Comparison of ENCODE assay signal across 8 cellular contexts in the genomic region with DNA sequence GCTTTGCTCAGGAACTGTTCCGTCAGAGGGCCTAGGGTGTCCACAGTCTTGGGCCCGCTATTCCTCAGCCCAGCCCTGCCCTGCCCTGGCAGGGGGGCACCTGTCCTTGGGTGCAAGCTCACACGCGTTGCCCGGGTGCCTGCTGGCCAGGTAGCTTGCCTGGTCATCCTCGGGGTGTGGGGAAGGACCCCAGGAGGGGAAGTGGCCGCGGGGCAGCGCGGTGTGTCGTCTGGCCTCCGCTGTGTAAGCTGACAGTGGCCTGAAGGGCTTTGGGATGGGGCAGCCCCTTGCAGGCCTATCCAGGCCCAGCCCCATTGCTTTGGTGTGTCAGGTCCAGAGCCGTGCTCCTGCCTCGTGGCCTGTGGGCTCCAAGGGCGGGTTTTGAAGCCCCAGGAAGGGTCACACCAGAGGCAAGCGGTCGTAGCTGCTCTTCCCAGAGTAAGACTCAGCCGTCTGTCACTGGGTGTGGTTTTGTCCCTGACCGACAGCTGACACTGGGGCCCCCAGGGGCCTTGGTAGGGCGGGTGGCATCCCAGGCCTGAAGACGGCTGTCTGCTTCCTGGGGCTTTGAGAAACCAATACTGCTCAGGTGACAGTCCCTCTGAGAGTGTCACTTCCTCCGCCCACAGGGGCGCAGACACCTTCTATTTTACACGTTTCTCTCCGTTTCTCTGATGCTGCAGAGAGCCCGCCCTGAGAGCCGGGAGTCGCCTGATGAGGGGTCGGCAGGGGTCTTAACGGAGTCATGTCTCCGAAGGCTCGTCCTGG.
DNase-seq lines count a peak whose midpoint lies in the region; ATAC-seq and TF ChIP-seq lines count a peak whose summit lies in the region.

No MANE protein-coding gene starts in this region.

- ATAC-seq in GM21360 (IDR thresholded peaks at IDR 0.05; ENCODE audit: unreplicated experiment) (peak; percentile 76), IMR-90 (ENCODE audit: low read depth) (no peak), right cardiac atrium (peak; percentile 5 to 10), aorta (ENCODE audit: low FRiP score) (no peak)

- peak overlapping the region; percentile 56; the same call in 1 of the 2 replicates for H4K91ac ChIP-seq in IMR-90 (ENCODE audit: insufficient read depth, low read depth, low read length)

- H3K36me3 ChIP-seq in IMR-90 (ENCODE audit: control insufficient read depth, insufficient read depth, low read length) (peaks cover 28% of the 10 kb centered on the region; the same call in 1 of the 2 replicates), aorta (ENCODE audit: control insufficient read depth in 1 of 2, insufficient read depth in 2 of 2, low read length in 1 of 2) (peaks cover 0 to 6% of the 10 kb centered on the region in 2 donors)

- no peak overlapping the region for H3K56ac ChIP-seq in IMR-90 (ENCODE audit: extremely low read depth, insufficient read depth, low read length)

- peak; percentile 18 to 24 for DNase-seq in AML-193 (lab: John Stamatoyannopoulos, UW)
- no peak for DNase-seq in IMR-90
- DNase-seq in activated T-cell treated with anti-CD3 and anti-CD28 coated beads for 48 hours (ENCODE audit: low read depth) = peak; percentile 82
- peak in 2 of 3 donors; percentile 69 for DNase-seq in right cardiac atrium
- DNase-seq in stimulated activated CD8-positive, alpha-beta memory T cell treated with anti-CD3 and anti-CD28 coated beads, Interleukin-15, amount 100 ng/mL, for 48 hours (ENCODE audit: low read depth in 2 of 2) = peak; percentile 83 to 86
- DNase-seq in aorta = no peak
- no peak for DNase-seq in SKM-1 (lab: John Stamatoyannopoulos, UW; ENCODE audit: unreplicated experiment)

- peaks cover 81% of the 10 kb centered on the region for H4K20me1 ChIP-seq in IMR-90 (ENCODE audit: insufficient read depth, low read length)

- H2AFZ ChIP-seq in IMR-90 (replicated peaks; ENCODE audit: low read length, poor library complexity) = peak overlapping the region; percentile 64

- CTCF ChIA-PET in IMR-90 (lab: Yijun Ruan, JAX) = interaction anchor here (1.0 kb wide), 1 partner anchor 12 kb away, joined by 3 read pairs; no protein-coding TSS in a partner anchor

- H2BK15ac ChIP-seq in IMR-90 (ENCODE audit: low read depth, low read length) = no peak overlapping the region

- peak overlapping the region; percentile 52; the same call in 1 of the 2 replicates for H2BK120ac ChIP-seq in IMR-90 (ENCODE audit: low read depth, low read length)

- H3K4me3 ChIP-seq in IMR-90 (ENCODE audit: insufficient read depth, low read depth, low read length) = no peak overlapping the region
- no peak overlapping the region for H3K4me3 ChIP-seq in right cardiac atrium (ENCODE audit: low read length)
- H3K4me3 ChIP-seq in aorta (ENCODE audit: low read length in 2 of 2) = no peak overlapping the region

- no peak for TF ChIP-seq RAD21 in IMR-90 (IDR thresholded peaks at IDR 0.05; ENCODE audit: low read length)

- peak overlapping the region; percentile 57 for H3K9ac ChIP-seq in IMR-90 (ENCODE audit: low read depth, low read length)

- peaks cover 5 to 91% of the 10 kb centered on the region in 2 experiments for H3K79me1 ChIP-seq in IMR-90 (ENCODE audit: low read depth in 1 of 2, low read length in 2 of 2)

- no peaks in the 10 kb centered on the region for H3K27me3 ChIP-seq in IMR-90 (ENCODE audit: control insufficient read depth, insufficient read depth, low read length)
- H3K27me3 ChIP-seq in right cardiac atrium (ENCODE audit: control insufficient read depth, insufficient read depth) = no peaks in the 10 kb centered on the region
- H3K27me3 ChIP-seq in aorta (ENCODE audit: control insufficient read depth in 1 of 2, insufficient read depth in 2 of 2, low read length in 1 of 2) = no peaks in the 10 kb centered on the region

- no peak overlapping the region for H3K18ac ChIP-seq in IMR-90 (ENCODE audit: low read depth, low read length)

- no TSS peak for BruUV-seq in IMR-90 (replicated peaks; lab: Mats Ljungman, UMichigan)

- in situ Hi-C loops in IMR-90 (cut with MboI; ENCODE audit: low sequenced_read_pairs) = no loop called here

- POLR2A ChIA-PET in IMR-90 (lab: Charles Lee; ENCODE audit: unreplicated experiment) = no interaction called here

- peak overlapping the region; percentile 84 for H3K27ac ChIP-seq in IMR-90 (ENCODE audit: insufficient read depth, low read length)
- H3K27ac ChIP-seq in right cardiac atrium (ENCODE audit: low read length) = peak overlapping the region; percentile 40
- peak overlapping the region in 1 of 2 donors; percentile 3 for H3K27ac ChIP-seq in aorta (ENCODE audit: low read depth in 1 of 2, low read length in 2 of 2)

- peak overlapping the region; percentile 85 for H3K23ac ChIP-seq in IMR-90 (ENCODE audit: low read depth, low read length)

- H3K4ac ChIP-seq in IMR-90 (ENCODE audit: low read depth, low read length) = peak overlapping the region; percentile 81

- TF ChIP-seq CTCF in IMR-90 (conservative IDR thresholded peaks at IDR 0.05; ENCODE audit: low read depth, low read length) = no peak

- dilution Hi-C loops in IMR-90 (cut with HindIII; ENCODE audit: low sequenced_read_pairs, unreplicated experiment) = no loop called here

- H2AK9ac ChIP-seq in IMR-90 (replicated peaks; ENCODE audit: low read depth, low read length, poor library complexity) = peak overlapping the region; percentile 96

- H4K5ac ChIP-seq in IMR-90 (ENCODE audit: low read depth, low read length) = peak overlapping the region; percentile 42

- peak overlapping the region; percentile 29 for H3K4me2 ChIP-seq in IMR-90 (ENCODE audit: low read depth, low read length)

- peak overlapping the region; percentile 66; the same call in 1 of the 2 replicates for H3K14ac ChIP-seq in IMR-90 (replicated peaks; ENCODE audit: low read depth, low read length)

- peak overlapping the region; percentile 59 for H2BK5ac ChIP-seq in IMR-90 (ENCODE audit: low read depth, low read length, poor library complexity, severe bottlenecking)

- peaks cover 30% of the 10 kb centered on the region for H3K9me1 ChIP-seq in IMR-90 (ENCODE audit: insufficient read depth, low read length)

- H3K9me3 ChIP-seq in IMR-90 (ENCODE audit: control insufficient read depth, insufficient read depth, low read length) (no peaks in the 10 kb centered on the region), right cardiac atrium (ENCODE audit: control insufficient read depth, low read length) (no peaks in the 10 kb centered on the region), aorta (ENCODE audit: control insufficient read depth, low read length) (no peaks in the 10 kb centered on the region)

- H3K4me1 ChIP-seq in IMR-90 (ENCODE audit: control insufficient read depth, insufficient read depth, low read length) (peaks cover 26% of the 10 kb centered on the region), right cardiac atrium (ENCODE audit: control insufficient read depth, insufficient read depth, low read length) (peaks cover 25% of the 10 kb centered on the region), aorta (ENCODE audit: control insufficient read depth in 1 of 2, insufficient read depth in 2 of 2, low read length in 2 of 2) (no peaks in the 10 kb centered on the region)

- WGBS in IMR-90 (ENCODE audit: extremely low coverage in 2 of 2, insufficient read length in 1 of 2), 2 experiments = 62% methylated on average over 10 of the region's 32 CpGs; no CpG with 5 or more reads in 1 of the 2 experiments
- WGBS in right cardiac atrium = 44% methylated on average over 32 of the region's 32 CpGs
- 66 to 68% methylated on average over 32 of the region's 32 CpGs for WGBS in aorta, 2 donors

- intact Hi-C loops in IMR-90 (cut with micrococcal nuclease) (no loop called here), right cardiac atrium (cut with DNase I) (loop anchor here in 2 of 4 donors (5.0 kb wide), 1 partner anchor 68 kb away; no protein-coding TSS in a partner anchor), aorta (cut with DNase I) (no loop called here)

- peak overlapping the region; percentile 66 for H2AK5ac ChIP-seq in IMR-90 (ENCODE audit: low read depth, low read length)

- peak overlapping the region in 1 of 2 experiments; percentile 35; a peak in 1 of 4 replicates for H4K8ac ChIP-seq in IMR-90 (ENCODE audit: low read depth in 2 of 2, low read length in 2 of 2)

- no peak for TF ChIP-seq POLR2A in IMR-90 (IDR thresholded peaks at IDR 0.05; ENCODE audit: low read depth, low read length)

- H2BK20ac ChIP-seq in IMR-90 (ENCODE audit: low read depth, low read length) = no peak overlapping the region

TF ChIP-seq in IMR-90, 13 proteins besides CTCF, POLR2A, EP300 and RAD21:
- TF ChIP-seq MAZ (IDR thresholded peaks at IDR 0.05; ENCODE audit: borderline replicate concordance, low read depth, low read length) (no peak), NFE2L2 (IDR thresholded peaks at IDR 0.05; ENCODE audit: low read depth, low read length) (no peak), CHD1 (IDR thresholded peaks at IDR 0.05; ENCODE audit: low read depth, low read length) (no peak), CEBPB (IDR thresholded peaks at IDR 0.05; ENCODE audit: low read depth, low read length) (no peak), RFX5 (IDR thresholded peaks at IDR 0.05; ENCODE audit: low read depth, low read length) (no peak)
- TF ChIP-seq, protein P1, sequence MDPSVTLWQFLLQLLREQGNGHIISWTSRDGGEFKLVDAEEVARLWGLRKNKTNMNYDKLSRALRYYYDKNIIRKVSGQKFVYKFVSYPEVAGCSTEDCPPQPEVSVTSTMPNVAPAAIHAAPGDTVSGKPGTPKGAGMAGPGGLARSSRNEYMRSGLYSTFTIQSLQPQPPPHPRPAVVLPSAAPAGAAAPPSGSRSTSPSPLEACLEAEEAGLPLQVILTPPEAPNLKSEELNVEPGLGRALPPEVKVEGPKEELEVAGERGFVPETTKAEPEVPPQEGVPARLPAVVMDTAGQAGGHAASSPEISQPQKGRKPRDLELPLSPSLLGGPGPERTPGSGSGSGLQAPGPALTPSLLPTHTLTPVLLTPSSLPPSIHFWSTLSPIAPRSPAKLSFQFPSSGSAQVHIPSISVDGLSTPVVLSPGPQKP (IDR thresholded peaks at IDR 0.05; ENCODE audit: borderline replicate concordance, low read depth, low read length) = no peak

Comparison
In these comparisons a context has a peak if more than half of its experiments do, and no peak if none do; other contexts are left out.
1. DNase-seq: peak in AML-193 (2 of 2), activated T-cell treated with anti-CD3 and anti-CD28 coated beads for 48 hours (single experiment), right cardiac atrium (2 of 3) and stimulated activated CD8-positive, alpha-beta memory T cell treated with anti-CD3 and anti-CD28 coated beads, Interleukin-15, amount 100 ng/mL, for 48 hours (2 of 2); none in IMR-90 (single experiment), aorta (0 of 2) and SKM-1 (single experiment).
2. ATAC-seq: peak in GM21360 (single experiment) and right cardiac atrium (2 of 2); none in IMR-90 (single experiment) and aorta (single experiment).